1 cellular context compared by ENCODE assay signal in genomic region chr12:120260607-120261006, GRCh38.
TF ChIP-seq lines count a peak whose summit lies in the region.

No MANE protein-coding gene starts in this region.

TF ChIP-seq in WTC11, 78 proteins besides CTCF, POLR2A, EP300 and RAD21 (continued from another document):
- TF ChIP-seq ZNF281 (CRISPR knock-in tag; IDR thresholded peaks at IDR 0.05) (no peak), MXD4 (CRISPR knock-in tag; IDR thresholded peaks at IDR 0.05; ENCODE audit: borderline replicate concordance) (no peak)
